ENCODE assay signal across 17 cellular contexts in the genomic region with DNA sequence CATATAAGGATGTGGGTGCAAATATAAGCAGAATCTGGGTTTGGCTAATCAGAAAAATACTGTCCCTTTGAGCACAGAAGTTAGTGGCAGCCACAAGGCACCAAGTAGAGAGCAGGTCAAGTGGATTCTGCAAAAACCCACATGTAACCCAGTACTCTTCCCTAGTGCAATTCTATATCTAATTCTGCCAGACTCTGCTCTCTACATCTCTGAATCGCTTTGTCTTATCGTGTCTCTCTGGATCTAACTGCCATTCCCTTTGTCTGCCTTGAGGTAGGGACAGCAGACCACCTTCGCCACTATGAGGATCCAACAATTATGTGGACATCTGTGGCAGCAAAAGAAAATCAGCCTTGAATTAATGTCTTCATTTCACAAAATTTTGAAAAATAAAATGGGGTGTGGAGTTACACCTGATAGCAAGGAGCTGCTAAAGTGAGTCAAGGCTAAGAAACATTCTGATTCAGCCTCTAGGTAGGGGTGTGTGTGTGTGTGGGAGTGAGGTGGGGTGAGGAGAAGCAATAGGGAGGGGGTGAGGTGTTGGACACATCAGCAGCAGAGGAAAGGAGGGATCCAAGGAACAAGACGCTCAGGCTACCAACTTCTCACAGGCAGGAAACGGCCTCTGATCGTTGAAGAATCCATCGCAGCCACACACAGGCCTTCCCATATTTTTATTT. TPM values are rescaled to one million over a fixed set of nuclear protein-coding genes. Genes with fewer than 3 reads are reported as not detected.
DNase-seq lines count a peak whose midpoint lies in the region; ATAC-seq, FAIRE-seq and TF ChIP-seq lines count a peak whose summit lies in the region.
"Had no signal": no experiment of that assay in that cellular context is flagged by ENCODE, and none has a peak within 500 bp of the region (broad histone marks: within the 10 kb centered on the region; RNA-seq: fewer than 3 reads in every experiment).

No MANE protein-coding gene starts in this region.

- H3K27ac ChIP-seq in breast epithelium (no peak overlapping the region), H1 (ENCODE audit: low read depth, low read length) (no peak overlapping the region), neuronal stem cell (replicated peaks; ENCODE audit: low read length) (no peak overlapping the region), substantia nigra (ENCODE audit: low read depth, low read length, poor library complexity, severe bottlenecking) (peak overlapping the region; percentile 45), ascending aorta (no peak overlapping the region), A673 (ENCODE audit: low read depth, low read length, poor library complexity, severe bottlenecking) (no peak overlapping the region)
- H3K27ac ChIP-seq: 22Rv1, RWPE1 had no signal

- H2BK20ac ChIP-seq in H1 (ENCODE audit: low read length) = no peak overlapping the region

- H4K5ac ChIP-seq in H1 (ENCODE audit: insufficient read length, low read depth, low read length) = no peak overlapping the region

- no peak for TF ChIP-seq POLR2A in breast epithelium (IDR thresholded peaks at IDR 0.05)
- TF ChIP-seq POLR2A in H1 (IDR thresholded peaks at IDR 0.05; ENCODE audit: control extremely low read depth in 1 of 2, low read depth in 2 of 2, low read length in 2 of 2) = no peak

- H2AFZ ChIP-seq in H1 (ENCODE audit: low read length) (peak overlapping the region; percentile 7), neuronal stem cell (ENCODE audit: low read length) (peak overlapping the region; percentile 84)

- H2BK120ac ChIP-seq in H1 (replicated peaks; ENCODE audit: low read depth, low read length) = no peak overlapping the region
- H2BK120ac ChIP-seq in neuronal stem cell (ENCODE audit: low read depth, low read length) = no peak overlapping the region

- H3K18ac ChIP-seq in H1 (ENCODE audit: extremely low read depth, low read length) (no peak overlapping the region), neuronal stem cell (ENCODE audit: low read length) (no peak overlapping the region)

- H3K79me2 ChIP-seq in H1 (ENCODE audit: control insufficient read depth in 1 of 2, insufficient read depth in 2 of 2, low read length in 2 of 2) = no peaks in the 10 kb centered on the region

- H3K79me1 ChIP-seq in H1 (ENCODE audit: low read depth, low read length) (no peaks in the 10 kb centered on the region), neuronal stem cell (ENCODE audit: low read depth, low read length) (no peaks in the 10 kb centered on the region)

- H3K9me3 ChIP-seq in breast epithelium (no peaks in the 10 kb centered on the region), H1 (ENCODE audit: insufficient read depth in 2 of 2, low read depth in 1 of 2, low read length in 1 of 2) (no peaks in the 10 kb centered on the region), neuronal stem cell (replicated peaks in 1 of 2; ENCODE audit: control insufficient read depth in 2 of 2, insufficient read depth in 1 of 2, low read depth in 1 of 2, low read length in 2 of 2) (peaks cover 0 to 10% of the 10 kb centered on the region in 2 donors), ascending aorta (peaks cover 0 to 4% of the 10 kb centered on the region in 2 donors), A673 (ENCODE audit: low read depth, low read length, poor library complexity, severe bottlenecking) (peaks cover 3% of the 10 kb centered on the region)
- H3K9me3 ChIP-seq: HAP-1 had no signal

- POLR2A ChIA-PET in MCF 10A (lab: Yijun Ruan, JAX) (interaction anchor here (0.6 kb wide), 1 partner anchor 58 kb away, joined by 3 read pairs; no protein-coding TSS in a partner anchor), H1 (lab: Charles Lee; ENCODE audit: partially characterized antibody) (no interaction called here), A673 (lab: Charles Lee; ENCODE audit: low non-redundant PET) (no interaction called here)

- DNase-seq in MCF 10A (ENCODE audit: unreplicated experiment) (no peak), breast epithelium (ENCODE audit: low spot score in 2 of 2) (no peak), H1 (ENCODE audit: low read depth in 1 of 2, low spot score in 2 of 2) (no peak), neuronal stem cell (ENCODE audit: low spot score) (no peak), substantia nigra (lab: John Stamatoyannopoulos, UW) (no peak), ascending aorta (ENCODE audit: low spot score in 2 of 2) (no peak), A673 (ENCODE audit: low spot score) (no peak)
- DNase-seq: DMS153; NCI-H1436; NCI-H69; NK-92 treated with Interleukin-12 subunit alpha and Interleukin-12 subunit beta, amount 100 ng/mL, for 24 hours had no signal

- no peak overlapping the region for H2BK15ac ChIP-seq in H1 (ENCODE audit: low read length)
- no peak overlapping the region for H2BK15ac ChIP-seq in neuronal stem cell (ENCODE audit: low read length)

- H3K4ac ChIP-seq in H1 (replicated peaks; ENCODE audit: insufficient read length, low read depth, low read length) (no peak overlapping the region), neuronal stem cell (ENCODE audit: low read length) (no peak overlapping the region)

- H3K4me1 Mint-ChIP-seq in MCF 10A (ENCODE audit: insufficient read depth, unreplicated experiment) = peaks cover 47% of the 10 kb centered on the region
- H3K4me1 Mint-ChIP-seq: IgD-negative memory B cell had no signal

- no peaks in the 10 kb centered on the region for H3K27me3 Mint-ChIP-seq in MCF 10A (ENCODE audit: insufficient read depth, unreplicated experiment)

- H3K27me3 ChIP-seq in breast epithelium (no peaks in the 10 kb centered on the region), H1 (replicated peaks in 1 of 4; ENCODE audit: control insufficient read depth in 3 of 4, extremely low read depth in 1 of 4, insufficient read depth in 3 of 4, low read length in 3 of 4) (no peaks in the 10 kb centered on the region), neuronal stem cell (ENCODE audit: control insufficient read depth in 3 of 3, insufficient read depth in 3 of 3, low read depth in 1 of 3, low read length in 3 of 3) (no peaks in the 10 kb centered on the region), ascending aorta (no peaks in the 10 kb centered on the region), A673 (replicated peaks; ENCODE audit: insufficient read depth, low read depth, low read length, poor library complexity) (no peaks in the 10 kb centered on the region)

- no peak overlapping the region for H3K56ac ChIP-seq in H1 (replicated peaks; ENCODE audit: insufficient read length, low read depth, low read length)

- H3K4me3 ChIP-seq in breast epithelium = no peak overlapping the region
- H3K4me3 ChIP-seq in H1 (ENCODE audit: extremely low read depth in 1 of 4, insufficient read depth in 2 of 4, low read depth in 3 of 4, low read length in 4 of 4) = no peak overlapping the region
- H3K4me3 ChIP-seq in neuronal stem cell (ENCODE audit: low read length in 2 of 2) = peak overlapping the region in 1 of 2 donors; percentile 11
- H3K4me3 ChIP-seq in ascending aorta = no peak overlapping the region
- H3K4me3 ChIP-seq in A673 (ENCODE audit: low read depth, low read length, poor library complexity, severe bottlenecking) = no peak overlapping the region
- H3K4me3 ChIP-seq: HAP-1 had no signal

- no peak overlapping the region for H2AK5ac ChIP-seq in H1 (ENCODE audit: low read depth, low read length)
- no peak overlapping the region for H2AK5ac ChIP-seq in neuronal stem cell (ENCODE audit: low read depth, low read length)

- BruUV-seq in MCF 10A (replicated peaks; lab: Mats Ljungman, UMichigan) = no TSS peak
- BruUV-seq in A673 (replicated peaks; lab: Mats Ljungman, UMichigan) = no TSS peak

- H2BK12ac ChIP-seq in H1 (ENCODE audit: low read depth, low read length) = peak overlapping the region; percentile 55; the same call in 1 of the 2 replicates
- H2BK12ac ChIP-seq in neuronal stem cell (ENCODE audit: low read length) = no peak overlapping the region

- H3K23ac ChIP-seq in H1 (ENCODE audit: insufficient read length) (no peak overlapping the region), neuronal stem cell (ENCODE audit: low read depth, low read length, poor library complexity) (no peak overlapping the region)

- H3K4me2 ChIP-seq in H1 (ENCODE audit: insufficient read depth in 1 of 2, low read depth in 2 of 2, low read length in 2 of 2) (no peak overlapping the region), neuronal stem cell (ENCODE audit: insufficient read depth, low read length, poor library complexity, severe bottlenecking) (no peak overlapping the region)

- FAIRE-seq in H1 (lab: Jason Lieb, UNC) = no peak

- H3K27ac Mint-ChIP-seq in MCF 10A (ENCODE audit: low read depth, unreplicated experiment) = peak overlapping the region; percentile 46
- H3K27ac Mint-ChIP-seq: IgD-negative memory B cell had no signal

- no peak overlapping the region for H4K91ac ChIP-seq in H1 (replicated peaks; ENCODE audit: insufficient read length, low read length)
- no peak overlapping the region for H4K91ac ChIP-seq in neuronal stem cell (ENCODE audit: low read depth, low read length, poor library complexity)

- ATAC-seq in HG03442 (IDR thresholded peaks at IDR 0.05; ENCODE audit: unreplicated experiment) = no peak

- TF ChIP-seq RAD21 in H1 (IDR thresholded peaks at IDR 0.05 in 1 of 2, conservative IDR thresholded peaks at IDR 0.05 in 1 of 2; ENCODE audit: low read depth in 2 of 2, low read length in 2 of 2) = no peak

- intact Hi-C loops in MCF 10A (cut with micrococcal nuclease) = no loop called here
- intact Hi-C loops in breast epithelium (cut with DNase I; ENCODE audit: low total_unique reads) = no loop called here
- intact Hi-C loops in ascending aorta (cut with DNase I) = no loop called here
- intact Hi-C loops in A673 (cut with micrococcal nuclease; ENCODE audit: unreplicated experiment) = no loop called here

- TF ChIP-seq CTCF in MCF 10A (IDR thresholded peaks at IDR 0.05; ENCODE audit: unreplicated experiment) (no peak), breast epithelium (IDR thresholded peaks at IDR 0.05) (no peak), H1 (IDR thresholded peaks at IDR 0.05; ENCODE audit: control extremely low read depth in 1 of 3, insufficient read depth in 1 of 3, low read depth in 1 of 3, low read length in 3 of 3) (no peak), ascending aorta (IDR thresholded peaks at IDR 0.05) (no peak), A673 (conservative IDR thresholded peaks at IDR 0.05; ENCODE audit: low read depth, low read length) (no peak)

- H3K4me1 ChIP-seq in breast epithelium (no peaks in the 10 kb centered on the region), H1 (replicated peaks in 1 of 4; ENCODE audit: control insufficient read depth in 3 of 4, insufficient read depth in 4 of 4, low read length in 3 of 4) (0 out of 7 replicates have a peak, but pooled peaks cover 0 to 2% (median 0%) of the 10 kb centered on the region in 4 experiments), neuronal stem cell (ENCODE audit: control insufficient read depth in 2 of 2, insufficient read depth in 1 of 2, low read depth in 1 of 2, low read length in 2 of 2) (peaks cover 3 to 10% of the 10 kb centered on the region in 2 donors), ascending aorta (no peaks in the 10 kb centered on the region), A673 (ENCODE audit: insufficient read depth, low read length, poor library complexity, severe bottlenecking) (no peaks in the 10 kb centered on the region)

- H3K14ac ChIP-seq in H1 (ENCODE audit: insufficient read length) (no peak overlapping the region), neuronal stem cell (ENCODE audit: low read length) (no peak overlapping the region)

- H4K8ac ChIP-seq in H1 (ENCODE audit: extremely low read depth, insufficient read depth, low read length) (no peak overlapping the region), neuronal stem cell (ENCODE audit: low read depth, low read length) (no peak overlapping the region)

- H3K36me3 Mint-ChIP-seq in MCF 10A (ENCODE audit: insufficient read depth, unreplicated experiment) = no peaks in the 10 kb centered on the region

- H3K4me3 Mint-ChIP-seq in MCF 10A (ENCODE audit: unreplicated experiment) = no peak overlapping the region
- H3K4me3 Mint-ChIP-seq: IgD-negative memory B cell had no signal

- TF ChIP-seq EP300 in H1 (IDR thresholded peaks at IDR 0.05; ENCODE audit: borderline replicate concordance in 1 of 2, low read depth in 2 of 2, low read length in 2 of 2) = no peak

- WGBS in H1 (ENCODE audit: extremely low coverage in 1 of 2, insufficient coverage in 1 of 2, insufficient read length in 1 of 2, insufficient replicate concordance in 2 of 2, low coverage in 1 of 2, low lambda C conversion rate in 2 of 2, missing lambda C conversion rate in 1 of 2), 2 experiments = 83% methylated on average over 7 of the region's 7 CpGs; no CpG with 5 or more reads in 1 of the 2 experiments
- no CpG with 5 or more reads among the region's 7 CpGs for WGBS in neuronal stem cell (ENCODE audit: extremely low coverage in 2 of 2, insufficient read length in 2 of 2, insufficient replicate concordance in 1 of 2), 2 donors

- no peak overlapping the region for H3K9ac ChIP-seq in H1 (replicated peaks in 1 of 4; ENCODE audit: extremely low read depth in 1 of 4, low read depth in 3 of 4, low read length in 3 of 4)
- H3K9ac ChIP-seq in neuronal stem cell (ENCODE audit: low read depth, low read length, poor library complexity) = no peak overlapping the region

- CTCF ChIA-PET in MCF 10A (lab: Yijun Ruan, JAX) = interaction anchor here (0.6 kb wide), 1 partner anchor 8 kb away, joined by 3 read pairs; no protein-coding TSS in a partner anchor
- CTCF ChIA-PET in H1 (lab: Charles Lee; ENCODE audit: partially characterized antibody) = interaction anchor here (0.6 to 1.4 kb wide), 7 partner anchors 10 to 141 kb away, joined by 3 to 6 read pairs (median 4); no protein-coding TSS in a partner anchor
- CTCF ChIA-PET in A673 (lab: Charles Lee) = no interaction called here

- H3K36me3 ChIP-seq in breast epithelium = no peaks in the 10 kb centered on the region
- no peaks in the 10 kb centered on the region for H3K36me3 ChIP-seq in H1 (ENCODE audit: control insufficient read depth in 2 of 4, insufficient read depth in 4 of 4, low read length in 3 of 4)
- H3K36me3 ChIP-seq in neuronal stem cell (replicated peaks in 1 of 2; ENCODE audit: control insufficient read depth in 2 of 2, insufficient read depth in 2 of 2, low read length in 2 of 2) = no peaks in the 10 kb centered on the region
- no peaks in the 10 kb centered on the region for H3K36me3 ChIP-seq in ascending aorta
- no peaks in the 10 kb centered on the region for H3K36me3 ChIP-seq in A673 (ENCODE audit: insufficient read depth, low read length, poor library complexity, severe bottlenecking)
- H3K36me3 ChIP-seq: HAP-1 had no signal

- H3K9me3 Mint-ChIP-seq in MCF 10A (ENCODE audit: unreplicated experiment) = peaks cover 2% of the 10 kb centered on the region

- no peak overlapping the region for H2BK5ac ChIP-seq in H1 (ENCODE audit: low read depth, low read length)
- H2BK5ac ChIP-seq in neuronal stem cell (ENCODE audit: low read length) = no peak overlapping the region

- no peaks in the 10 kb centered on the region for H3K23me2 ChIP-seq in H1 (ENCODE audit: low read depth, low read length)

- H4K20me1 ChIP-seq in H1 (replicated peaks in 1 of 2; ENCODE audit: control insufficient read depth in 1 of 2, insufficient read depth in 2 of 2, low read length in 2 of 2) = no peaks in the 10 kb centered on the region

RNA-seq across cellular contexts. Expression of a gene that starts 33.7 kb away (rescaled TPM):
- total RNA-seq in MCF 10A (2022) (not detected in 2 replicates), breast epithelium (1 to 10 TPM; 1.9 to 5.2 (median 2.6) TPM), ascending aorta (7.9 TPM), A673 (2021) (not detected in 2 replicates)
- not detected in 2 replicates for total RNA-seq in H1 (2021; fragmentation: NEBNext Ultra II Directional; extraction: Animal tissue kit (Norgen Biotek cat#: 25700))
- polyA plus RNA-seq in H1 (2011; rRNA removed) = not detected in 2 replicates
- polyA plus RNA-seq in H1 (2011; cell fraction: cytosol; rRNA removed) = not detected
- polyA plus RNA-seq in H1 (2011; cell fraction: nucleus; rRNA removed) = not detected
- not detected in 4 replicates for polyA plus RNA-seq in H1 (2012, experiment 1 of 2)
- polyA plus RNA-seq in H1 (2012, experiment 2 of 2) = not detected
- polyA plus RNA-seq in H1 (2013, experiment 1 of 2) = not detected
- not detected for polyA plus RNA-seq in H1 (2013, experiment 2 of 2)
- not detected in 2 replicates for polyA minus RNA-seq in H1 (2011; rRNA and poly(A)+ RNA removed)
- polyA minus RNA-seq in H1 (2011; cell fraction: cytosol; rRNA and poly(A)+ RNA removed) = not detected
- polyA minus RNA-seq in H1 (2011; cell fraction: nucleus; rRNA and poly(A)+ RNA removed) = not detected
- not detected for polyA plus RNA-seq in neuronal stem cell (2013, experiment 1 of 2)
- not detected for polyA plus RNA-seq in neuronal stem cell (2013, experiment 2 of 2)
- total RNA-seq: HT-29 had no signal
- polyA plus RNA-seq: IgD-negative memory B cell had no signal
